In the genomic region with DNA sequence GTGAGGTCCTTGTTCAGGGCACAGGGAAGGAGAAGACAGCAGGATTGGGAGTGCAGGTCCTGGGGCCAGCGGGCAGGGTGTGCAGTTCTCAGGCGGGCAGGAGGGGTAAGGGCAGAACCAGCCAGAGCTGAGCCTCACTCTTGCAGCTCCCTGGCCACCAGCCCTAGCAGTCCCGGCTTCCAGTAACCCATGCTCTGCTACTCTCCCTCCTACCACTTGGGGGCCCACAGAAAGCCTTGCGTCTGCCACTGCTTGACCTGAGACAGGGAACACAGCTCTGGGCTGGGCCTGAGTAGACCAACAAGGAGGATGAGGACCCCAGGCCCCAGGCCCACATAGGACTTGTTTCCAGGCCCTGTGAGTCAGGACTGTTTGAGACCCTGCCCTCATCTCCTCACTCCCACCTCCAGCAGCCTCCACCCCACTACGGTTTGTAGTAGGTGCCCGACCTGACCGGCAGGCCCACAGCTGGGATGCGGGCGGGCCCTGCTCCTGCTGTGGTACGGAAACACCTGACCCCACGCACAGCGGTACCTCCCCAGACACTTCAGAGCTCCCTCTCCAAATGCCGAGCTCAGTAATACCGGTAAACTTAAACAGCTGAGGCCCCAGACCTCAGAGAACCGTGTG, we compare ENCODE assay signal across 8 cellular contexts. TPM values are rescaled to one million over a fixed set of nuclear protein-coding genes. Genes with fewer than 3 reads are reported as not detected.
DNase-seq lines count a peak whose midpoint lies in the region; ATAC-seq and TF ChIP-seq lines count a peak whose summit lies in the region.

No MANE protein-coding gene starts in this region.

- H3K9me3 ChIP-seq in adrenal gland (replicated peaks in 1 of 3) (no peaks in the 10 kb centered on the region), sigmoid colon (no peaks in the 10 kb centered on the region)

- H3K4me1 Mint-ChIP-seq in activated CD4-positive, alpha-beta T cell treated with anti-CD3 and anti-CD28 coated beads for 36 hours: peaks cover 15% of the 10 kb centered on the region

- POLR2A ChIA-PET in activated CD4-positive, alpha-beta T cell treated with anti-CD3 and anti-CD28 coated beads for 36 hours (lab: Charles Lee): no interaction called here

- H3K27ac ChIP-seq in adrenal gland (no peak overlapping the region), sigmoid colon (peak overlapping the region in 2 of 4 donors; percentile 30 to 31)

- H3K4me1 ChIP-seq in adrenal gland (replicated peaks in 1 of 2) (no peaks in the 10 kb centered on the region), sigmoid colon (no peaks in the 10 kb centered on the region)

- TF ChIP-seq POLR2A in adrenal gland (IDR thresholded peaks at IDR 0.05): no peak
- TF ChIP-seq POLR2A in sigmoid colon (IDR thresholded peaks at IDR 0.05): no peak

- H3K36me3 ChIP-seq in adrenal gland (replicated peaks in 1 of 2): no peaks in the 10 kb centered on the region
- H3K36me3 ChIP-seq in kidney epithelial cell (ENCODE audit: control insufficient read depth, insufficient read depth, low read length): no peaks in the 10 kb centered on the region
- H3K36me3 ChIP-seq in sigmoid colon: no peaks in the 10 kb centered on the region

- H3K4me3 Mint-ChIP-seq in activated CD4-positive, alpha-beta T cell treated with anti-CD3 and anti-CD28 coated beads for 36 hours: no peak overlapping the region

- ATAC-seq in activated CD4-positive, alpha-beta T cell treated with anti-CD3 and anti-CD28 coated beads for 36 hours: peak; percentile 50
- no peak for ATAC-seq in GM19324 (IDR thresholded peaks at IDR 0.05; ENCODE audit: low FRiP score, unreplicated experiment)

- intact Hi-C loops in activated CD4-positive, alpha-beta T cell treated with anti-CD3 and anti-CD28 coated beads for 36 hours (cut with DNase I, micrococcal nuclease): no loop called here
- intact Hi-C loops in adrenal gland (cut with DNase I): no loop called here
- intact Hi-C loops in sigmoid colon (cut with DNase I): no loop called here

- DNase-seq in activated CD4-positive, alpha-beta T cell treated with anti-CD3 and anti-CD28 coated beads for 36 hours: peak; percentile 42
- DNase-seq in activated CD4-positive, alpha-beta T cell treated with anti-CD3 and anti-CD28 coated beads, Interleukin-2, amount 50 U/mL, for 1 hour: no peak
- DNase-seq in Kasumi-1 (lab: John Stamatoyannopoulos, UW) (peak; percentile 37 to 54), adrenal gland (peak in 6 of 7 donors; percentile 51 to 70 (median 56)), kidney epithelial cell (ENCODE audit: low read depth) (no peak), sigmoid colon (no peak), HCEC 1CT (no peak)

- no peaks in the 10 kb centered on the region for H3K27me3 ChIP-seq in adrenal gland
- no peaks in the 10 kb centered on the region for H3K27me3 ChIP-seq in kidney epithelial cell (ENCODE audit: control insufficient read depth, insufficient read depth, low read length)
- H3K27me3 ChIP-seq in sigmoid colon: no peaks in the 10 kb centered on the region

- H3K27ac Mint-ChIP-seq in activated CD4-positive, alpha-beta T cell treated with anti-CD3 and anti-CD28 coated beads for 36 hours: no peak overlapping the region

- no peaks in the 10 kb centered on the region for H3K9me3 Mint-ChIP-seq in activated CD4-positive, alpha-beta T cell treated with anti-CD3 and anti-CD28 coated beads for 36 hours (ENCODE audit: low read depth)

- CTCF ChIA-PET in activated CD4-positive, alpha-beta T cell treated with anti-CD3 and anti-CD28 coated beads for 36 hours (lab: Charles Lee): interaction anchor here (0.7 to 2.0 kb wide), 9 partner anchors 12 to 642 kb away, joined by 3 to 8 read pairs (median 4); no protein-coding TSS in a partner anchor

- TF ChIP-seq CTCF in adrenal gland (IDR thresholded peaks at IDR 0.05): peak; percentile 38 to 60 (median 48)
- peak; percentile 52 for TF ChIP-seq CTCF in kidney epithelial cell (IDR thresholded peaks at IDR 0.05; ENCODE audit: insufficient read depth, low read length, poor library complexity, severe bottlenecking)
- TF ChIP-seq CTCF in sigmoid colon (IDR thresholded peaks at IDR 0.05): peak in 2 of 4 experiments; percentile 21

- H3K4me3 ChIP-seq in adrenal gland: no peak overlapping the region
- no peak overlapping the region for H3K4me3 ChIP-seq in kidney epithelial cell (ENCODE audit: low read depth, low read length)
- H3K4me3 ChIP-seq in sigmoid colon: no peak overlapping the region

- WGBS in adrenal gland, 4 donors: 75 to 86% (median 84%) methylated on average over 8 to 15 of the region's 15 CpGs
- 63 to 80% methylated on average over 15 of the region's 15 CpGs for WGBS in sigmoid colon, 2 donors

- H3K27me3 Mint-ChIP-seq in activated CD4-positive, alpha-beta T cell treated with anti-CD3 and anti-CD28 coated beads for 36 hours: no peaks in the 10 kb centered on the region

- TF ChIP-seq EP300 in sigmoid colon (IDR thresholded peaks at IDR 0.05): no peak

- H3K36me3 Mint-ChIP-seq in activated CD4-positive, alpha-beta T cell treated with anti-CD3 and anti-CD28 coated beads for 36 hours (ENCODE audit: low read depth): peaks cover 43% of the 10 kb centered on the region

RNA-seq across cellular contexts. Expression of gene KCNK5, which starts 39.2 kb away (rescaled TPM):
- 10 to 100 TPM; 12.7 to 15.8 TPM for total RNA-seq in activated CD4-positive, alpha-beta T cell treated with anti-CD3 and anti-CD28 coated beads for 36 hours
- total RNA-seq in adrenal gland: 10 to 100 TPM in 1 of 8 donors, 1 to 10 TPM in 3, under 1 TPM in 4; 0.48 to 57.1 (median 1.0) TPM
- polyA plus RNA-seq in adrenal gland: 1 to 10 TPM in 1 of 3 donors, under 1 TPM in 2; 0.26 to 1.2 (median 0.64) TPM
- total RNA-seq in kidney epithelial cell: 2.1 and 2.3 TPM in 2 replicates
- 1 to 10 TPM; 3.0 to 7.5 (median 4.9) TPM for total RNA-seq in sigmoid colon
- 10 to 100 TPM in 1 of 3 donors, 1 to 10 TPM in 2; 8.4 to 26.9 (median 8.6) TPM for polyA plus RNA-seq in sigmoid colon

Comparison
In these comparisons a context has a peak if more than half of its experiments do, and no peak if none do; other contexts are left out.
1. DNase-seq: peak in activated CD4-positive, alpha-beta T cell treated with anti-CD3 and anti-CD28 coated beads for 36 hours (single experiment), Kasumi-1 (2 of 2) and adrenal gland (6 of 7); none in activated CD4-positive, alpha-beta T cell treated with anti-CD3 and anti-CD28 coated beads, Interleukin-2, amount 50 U/mL, for 1 hour (single experiment), kidney epithelial cell (single experiment), sigmoid colon (single experiment) and HCEC 1CT (single experiment).